Comparison of ENCODE assay signal across 8 cellular contexts in genomic region chr6:3977875-3978711, GRCh38.
A peak's percentile ranks its signal among the peaks of the same experiment; 100 is the strongest.
DNase-seq lines count a peak whose midpoint lies in the region; ATAC-seq and TF ChIP-seq lines count a peak whose summit lies in the region.

No MANE protein-coding gene starts in this region.

- intact Hi-C loops in uterus (cut with DNase I; ENCODE audit: low total_unique reads), result no loop called here

- H3F3A ChIP-seq in OCI-LY1 (ENCODE audit: insufficient read depth, low read length), result no peaks in the 10 kb centered on the region

- peaks cover 4% of the 10 kb centered on the region for H3K36me3 Mint-ChIP-seq in activated T-cell treated with anti-CD3 and anti-CD28 coated beads, Interleukin-2, amount 50 U/mL, for 24 hours (ENCODE audit: low read depth)

- H3K4me1 Mint-ChIP-seq in activated T-cell treated with anti-CD3 and anti-CD28 coated beads, Interleukin-2, amount 50 U/mL, for 24 hours (ENCODE audit: low read depth), result peaks cover 11% of the 10 kb centered on the region

- no peaks in the 10 kb centered on the region for H3K36me3 ChIP-seq in OCI-LY1 (ENCODE audit: insufficient read depth, low read length)
- H3K36me3 ChIP-seq in uterus, result no peaks in the 10 kb centered on the region

- no peak for TF ChIP-seq POLR2A in uterus (IDR thresholded peaks at IDR 0.05)

- no peaks in the 10 kb centered on the region for H3K9me2 ChIP-seq in OCI-LY1 (ENCODE audit: low read depth, low read length)

- no peaks in the 10 kb centered on the region for H4K20me1 ChIP-seq in OCI-LY1 (ENCODE audit: insufficient read depth, low read length)

- TF ChIP-seq CTCF in OCI-LY1 (IDR thresholded peaks at IDR 0.05; ENCODE audit: low read length) (peak; percentile 71), fibroblast of the aortic adventitia (IDR thresholded peaks at IDR 0.05; ENCODE audit: insufficient read depth, low read length) (peak; percentile 71), omental fat pad (IDR thresholded peaks at IDR 0.05) (peak in 1 of 3 donors; percentile 14), uterus (IDR thresholded peaks at IDR 0.05) (peak; percentile 24 to 61 (median 44))

- no peaks in the 10 kb centered on the region for H3K79me2 ChIP-seq in OCI-LY1 (ENCODE audit: insufficient read depth, low read length)

- DNase-seq in AG20443 (ENCODE audit: low spot score) (peak; percentile 78), fibroblast of the aortic adventitia (ENCODE audit: low read depth) (peak; percentile 93), omental fat pad (ENCODE audit: low spot score) (no peak), uterus (peak; percentile 32 to 39)
- peak; percentile 37 for DNase-seq in activated T-cell treated with anti-CD3 and anti-CD28 coated beads, Interleukin-2, amount 50 U/mL, for 24 hours

- H3K9me3 Mint-ChIP-seq in activated T-cell treated with anti-CD3 and anti-CD28 coated beads, Interleukin-2, amount 50 U/mL, for 24 hours, result peaks cover 2% of the 10 kb centered on the region

- H3K4me2 ChIP-seq in OCI-LY1 (ENCODE audit: low read length), result no peak overlapping the region

- no peak overlapping the region for H2AFZ ChIP-seq in OCI-LY1 (ENCODE audit: low read length)

- no peak overlapping the region for H3K9ac ChIP-seq in OCI-LY1 (ENCODE audit: low read length)

- H3K4me3 ChIP-seq in OCI-LY1 (ENCODE audit: low read depth, low read length, poor library complexity, severe bottlenecking) (no peak overlapping the region), fibroblast of the aortic adventitia (ENCODE audit: low read depth, low read length) (no peak overlapping the region), uterus (no peak overlapping the region)

- no peaks in the 10 kb centered on the region for H3K4me1 ChIP-seq in OCI-LY1 (ENCODE audit: insufficient read depth, low read length, severe bottlenecking)
- no peaks in the 10 kb centered on the region for H3K4me1 ChIP-seq in uterus

- no peak overlapping the region for H3K4me3 Mint-ChIP-seq in activated T-cell treated with anti-CD3 and anti-CD28 coated beads, Interleukin-2, amount 50 U/mL, for 24 hours

- no peaks in the 10 kb centered on the region for H3K27me3 Mint-ChIP-seq in activated T-cell treated with anti-CD3 and anti-CD28 coated beads, Interleukin-2, amount 50 U/mL, for 24 hours

- H3K27ac ChIP-seq in OCI-LY1 (ENCODE audit: low read depth, low read length, poor library complexity, severe bottlenecking) (no peak overlapping the region), uterus (no peak overlapping the region)

- H3K27ac Mint-ChIP-seq in activated T-cell treated with anti-CD3 and anti-CD28 coated beads, Interleukin-2, amount 50 U/mL, for 24 hours, result peak overlapping the region; percentile 20

- H3K27me3 ChIP-seq in OCI-LY1 (ENCODE audit: insufficient read depth, low read length) (no peaks in the 10 kb centered on the region), uterus (no peaks in the 10 kb centered on the region)

- ATAC-seq in GM18867 (IDR thresholded peaks at IDR 0.05; ENCODE audit: unreplicated experiment) (peak; percentile 73), HG03066 (IDR thresholded peaks at IDR 0.05; ENCODE audit: low read depth, unreplicated experiment) (peak; percentile 78), omental fat pad (ENCODE audit: low FRiP score) (peak; percentile 62)

- H3K9me3 ChIP-seq in OCI-LY1 (ENCODE audit: low read length) (no peaks in the 10 kb centered on the region), uterus (no peaks in the 10 kb centered on the region)
